Comparison of ENCODE assay signal across 8 cellular contexts in genomic region chr11:74398244-74399159, GRCh38. TPM values are rescaled to one million over a fixed set of nuclear protein-coding genes. Genes with fewer than 3 reads are reported as not detected.
A peak's percentile ranks its signal among the peaks of the same experiment; 100 is the strongest.
DNase-seq lines count a peak whose midpoint lies in the region; ATAC-seq lines count a peak whose summit lies in the region.

PGM2L1 (minus strand) TSS chr11:74398433; CDS start chr11:74398161, 272 bp downstream.

- H3K9me3 Mint-ChIP-seq in effector memory CD8-positive, alpha-beta T cell: no peaks in the 10 kb centered on the region

- DNase-seq in COLO829 (ENCODE audit: low spot score) (peak; percentile 91), HT-29 (ENCODE audit: low spot score) (peak; percentile 98), medulla oblongata (ENCODE audit: extremely low spot score) (peak; percentile 97)
- DNase-seq in NK-92 treated with Interleukin-12 subunit alpha and Interleukin-12 subunit beta, amount 100 ng/mL, for 24 hours (lab: John Stamatoyannopoulos, UW): peak; percentile 90
- peak; percentile 84 to 88 for DNase-seq in activated CD8-positive, alpha-beta memory T cell treated with anti-CD3 and anti-CD28 coated beads for 4 hours (ENCODE audit: low read depth in 2 of 2)
- peak; percentile 91 to 95 (median 93) for DNase-seq in effector memory CD8-positive, alpha-beta T cell
- peak; percentile 84 to 90 (median 85) for DNase-seq in stimulated activated CD4-positive, alpha-beta T cell treated with anti-CD3 and anti-CD28 coated beads, TNF-alpha, amount 100 ng/mL, for 48 hours (ENCODE audit: low read depth in 3 of 3)

- H3K36me3 Mint-ChIP-seq in effector memory CD8-positive, alpha-beta T cell (ENCODE audit: insufficient read depth): peaks cover 4% of the 10 kb centered on the region

- H3K27ac Mint-ChIP-seq in effector memory CD8-positive, alpha-beta T cell: peak within 1 kb of the TSS; percentile 76 to 96

- peaks cover 11 to 16% of the 10 kb centered on the region in 2 donors for H3K4me1 Mint-ChIP-seq in effector memory CD8-positive, alpha-beta T cell (ENCODE audit: low read depth in 2 of 2)

- H3K27me3 Mint-ChIP-seq in effector memory CD8-positive, alpha-beta T cell: no peaks in the 10 kb centered on the region

- peak within 1 kb of the TSS; percentile 93 to 96 for H3K4me3 Mint-ChIP-seq in effector memory CD8-positive, alpha-beta T cell

- peak; percentile 91 for ATAC-seq in GM21360 (IDR thresholded peaks at IDR 0.05; ENCODE audit: unreplicated experiment)
- peak; percentile 87 for ATAC-seq in effector memory CD8-positive, alpha-beta T cell (replicated peaks)

RNA-seq across cellular contexts. Expression of gene PGM2L1, which starts in this region (rescaled TPM):
- 0.79 and 1.3 TPM in 2 replicates for total RNA-seq in HT-29 (2014; rRNA removed; shearing (Covaris generic))

Comparison
In these comparisons a context has a peak if more than half of its experiments do, and no peak if none do; other contexts are left out.
1. Peak in every context shown above with its lines: DNase-seq and ATAC-seq.